25 cellular contexts compared by ENCODE assay signal in the genomic region with DNA sequence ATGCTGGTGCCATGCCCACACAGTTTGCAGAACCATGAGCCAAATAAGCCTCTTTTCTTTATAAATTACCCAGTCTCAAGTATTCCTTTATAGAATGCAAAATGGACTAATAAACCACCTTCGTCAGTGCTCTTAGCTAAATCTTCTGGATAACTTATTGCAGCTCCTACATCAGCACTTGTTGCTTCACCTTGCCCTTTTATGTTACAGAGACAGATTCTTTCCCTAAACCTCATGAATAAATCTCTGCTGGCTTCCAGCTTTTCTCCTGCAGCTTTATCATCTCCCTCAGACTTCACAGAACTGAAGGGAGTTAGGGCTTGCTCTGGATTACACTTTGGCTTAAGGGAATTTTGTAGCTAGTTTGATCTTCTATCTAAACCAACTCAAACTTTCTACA.
"Had no signal": no experiment of that assay in that cellular context is flagged by ENCODE, and none has a peak within 500 bp of the region (broad histone marks: within the 10 kb centered on the region; RNA-seq: fewer than 3 reads in every experiment).

No MANE protein-coding gene starts in this region.

- H3K9me3 Mint-ChIP-seq: activated CD4-positive, alpha-beta memory T cell treated with anti-CD3 and anti-CD28 coated beads for 36 hours; activated naive CD4-positive, alpha-beta T cell treated with anti-CD3 and anti-CD28 coated beads for 36 hours; activated T-cell treated with anti-CD3 and anti-CD28 coated beads, Interleukin-2, amount 50 U/mL, for 72 hours; naive B cell; stimulated activated naive CD8-positive, alpha-beta T cell treated with anti-CD3 and anti-CD28 coated beads, Interleukin-15, Interleukin-2, amounts not matched to agents 100 ng/mL and 50 ng/mL, for 24 hours; T-helper 1 cell treated with Interleukin-12 subunit alpha and Interleukin-12 subunit beta and Interleukin-4 antibody, amounts not matched to agents 30 μg/mL and 1 μg/mL, for 36 hours had no signal

- H3K27me3 Mint-ChIP-seq: activated CD4-positive, alpha-beta memory T cell treated with anti-CD3 and anti-CD28 coated beads for 36 hours; activated naive CD8-positive, alpha-beta T cell treated with anti-CD3 and anti-CD28 coated beads, Interleukin-2, amount 10 ng/mL, durations not matched to agents 7 days and 5 days; naive B cell; stimulated activated naive CD8-positive, alpha-beta T cell treated with anti-CD3 and anti-CD28 coated beads, Interleukin-15, Interleukin-2, amounts not matched to agents 100 ng/mL and 50 ng/mL, for 24 hours had no signal

- ATAC-seq: activated T-cell treated with anti-CD3 and anti-CD28 coated beads, Interleukin-2, amount 50 U/mL, for 72 hours; heart right ventricle; left cardiac atrium had no signal

- H3K27me3 ChIP-seq: colonic mucosa, dorsolateral prefrontal cortex, heart right ventricle, ovary, right atrium auricular region, thyroid gland had no signal

- H3K9me3 ChIP-seq: colonic mucosa, heart right ventricle, ovary, prostate gland, right atrium auricular region, thyroid gland had no signal

- H3K4me1 ChIP-seq: colonic mucosa, prostate gland had no signal

- DNase-seq: activated CD4-positive, alpha-beta memory T cell treated with anti-CD3 and anti-CD28 coated beads for 36 hours; activated CD4-positive, alpha-beta T cell treated with anti-CD3 and anti-CD28 coated beads for 4 hours; activated CD4-positive, CD25-positive, alpha-beta regulatory T cell; activated effector memory CD4-positive, alpha-beta T cell treated with Interleukin-2 at 50 U/mL for 16 hours; activated naive CD4-positive, alpha-beta T cell treated with anti-CD3 and anti-CD28 coated beads for 36 hours; activated naive CD8-positive, alpha-beta T cell treated with anti-CD3 and anti-CD28 coated beads, Interleukin-2, amount 10 ng/mL, durations not matched to agents 7 days and 5 days; activated T-cell treated with anti-CD3 and anti-CD28 coated beads, Interleukin-2, amount 50 U/mL, for 72 hours; amygdala; colonic mucosa; dorsolateral prefrontal cortex; heart right ventricle; islet precursor cell; left cardiac atrium; mesenchymal stem cell; naive B cell; ovary; stimulated activated CD4-positive, alpha-beta T cell treated with anti-CD3 and anti-CD28 coated beads, Interleukin-12 subunit alpha, Interleukin-12 subunit beta, amount 100 ng/mL, for 4 hours; stimulated activated CD4-positive, alpha-beta T cell treated with anti-CD3 and anti-CD28 coated beads, Interleukin-4, amount 100 ng/mL, for 4 hours; substantia nigra; T1000; thyroid gland had no signal

- H3K27ac ChIP-seq: colonic mucosa, dorsolateral prefrontal cortex, heart right ventricle, ovary, prostate gland, right atrium auricular region, thyroid gland had no signal

- H3K36me3 ChIP-seq: colonic mucosa, ovary, prostate gland had no signal

- H3K4me3 Mint-ChIP-seq: activated CD4-positive, alpha-beta memory T cell treated with anti-CD3 and anti-CD28 coated beads for 36 hours; activated naive CD4-positive, alpha-beta T cell treated with anti-CD3 and anti-CD28 coated beads for 36 hours; activated naive CD8-positive, alpha-beta T cell treated with anti-CD3 and anti-CD28 coated beads, Interleukin-2, amount 10 ng/mL, durations not matched to agents 7 days and 5 days; activated T-cell treated with anti-CD3 and anti-CD28 coated beads, Interleukin-2, amount 50 U/mL, for 72 hours; naive B cell; stimulated activated naive CD8-positive, alpha-beta T cell treated with anti-CD3 and anti-CD28 coated beads, Interleukin-15, Interleukin-2, amounts not matched to agents 100 ng/mL and 50 ng/mL, for 24 hours; T-helper 1 cell treated with Interleukin-12 subunit alpha and Interleukin-12 subunit beta and Interleukin-4 antibody, amounts not matched to agents 30 μg/mL and 1 μg/mL, for 36 hours had no signal

- H3K4me3 ChIP-seq: colonic mucosa, dorsolateral prefrontal cortex, heart right ventricle, ovary, prostate gland, right atrium auricular region, thyroid gland had no signal

- H3K27ac Mint-ChIP-seq: activated CD4-positive, alpha-beta memory T cell treated with anti-CD3 and anti-CD28 coated beads for 36 hours; activated naive CD4-positive, alpha-beta T cell treated with anti-CD3 and anti-CD28 coated beads for 36 hours; activated naive CD8-positive, alpha-beta T cell treated with anti-CD3 and anti-CD28 coated beads, Interleukin-2, amount 10 ng/mL, durations not matched to agents 7 days and 5 days; activated T-cell treated with anti-CD3 and anti-CD28 coated beads, Interleukin-2, amount 50 U/mL, for 72 hours; stimulated activated naive CD8-positive, alpha-beta T cell treated with anti-CD3 and anti-CD28 coated beads, Interleukin-15, Interleukin-2, amounts not matched to agents 100 ng/mL and 50 ng/mL, for 24 hours had no signal
